ENCODE assay signal across 21 cellular contexts in genomic region chr10:125294109-125294508, GRCh38.
DNase-seq lines count a peak whose midpoint lies in the region; ATAC-seq and TF ChIP-seq lines count a peak whose summit lies in the region.
"Had no signal": no experiment of that assay in that cellular context is flagged by ENCODE, and none has a peak within 500 bp of the region (broad histone marks: within the 10 kb centered on the region; RNA-seq: fewer than 3 reads in every experiment).

No MANE protein-coding gene starts in this region.

- TF ChIP-seq CTCF in VCaP (conservative IDR thresholded peaks at IDR 0.05), result no peak

- peak overlapping the region; percentile 28 for H3K27ac ChIP-seq in VCaP
- H3K27ac ChIP-seq: HL-60 had no signal

- no peak for ATAC-seq in GM18868 (IDR thresholded peaks at IDR 0.05; ENCODE audit: unreplicated experiment)
- ATAC-seq in HG03095 (IDR thresholded peaks at IDR 0.05; ENCODE audit: unreplicated experiment), result no peak

- DNase-seq in DMS153 (lab: John Stamatoyannopoulos, UW), result peak; percentile 83
- DNase-seq in DMS153 treated with DMSO at 0.1 percent for 48 hours (lab: John Stamatoyannopoulos, UW; ENCODE audit: unreplicated experiment), result peak; percentile 52
- peak; percentile 58 for DNase-seq in NCI-H345 treated with DMSO at 0.1 percent for 48 hours (lab: John Stamatoyannopoulos, UW; ENCODE audit: unreplicated experiment)
- no peak for DNase-seq in stimulated activated naive CD4-positive, alpha-beta T cell treated with Interleukin-2 at 50 U/mL for 16 hours (lab: John Stamatoyannopoulos, UW)
- DNase-seq in SHP77 treated with DMSO at 0.1 percent for 48 hours (lab: John Stamatoyannopoulos, UW), result no peak
- DNase-seq: ACHN, C1 segment of cervical spinal cord, GDM1, H7, IMR-90, MG63, NCI-H187, NCI-H2171 treated with DMSO at 0.1 percent for 48 hours, NCI-H69, SHP77, T-helper 1 cell, T-helper 9 cell had no signal

Comparison
In these comparisons a context has a peak if more than half of its experiments do, and no peak if none do; other contexts are left out.
1. DNase-seq: peak in DMS153 (single experiment), DMS153 treated with DMSO at 0.1 percent for 48 hours (single experiment) and NCI-H345 treated with DMSO at 0.1 percent for 48 hours (single experiment); none in stimulated activated naive CD4-positive, alpha-beta T cell treated with Interleukin-2 at 50 U/mL for 16 hours (single experiment) and SHP77 treated with DMSO at 0.1 percent for 48 hours (single experiment).